ENCODE assay signal across 18 cellular contexts in the genomic region with DNA sequence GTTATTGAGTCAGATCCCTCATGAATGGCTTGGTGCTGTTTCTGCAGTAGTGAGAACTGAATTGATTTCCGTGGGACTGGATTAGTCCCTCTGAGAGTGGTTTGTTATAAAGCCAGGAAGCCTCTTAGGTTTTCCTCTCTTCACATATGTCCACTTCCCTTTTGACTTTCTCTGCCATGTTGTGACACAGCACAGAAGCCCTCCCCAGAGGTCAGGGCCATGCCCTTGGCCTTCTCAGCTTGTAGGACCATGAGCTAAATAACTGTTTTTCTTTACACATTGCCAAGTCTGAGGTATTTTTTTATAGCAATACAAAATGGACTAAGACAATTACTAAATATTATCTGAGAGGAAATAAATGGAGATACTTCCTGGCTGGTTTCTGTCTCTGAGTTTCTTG. TPM values are rescaled to one million over a fixed set of nuclear protein-coding genes. Genes with fewer than 3 reads are reported as not detected.
DNase-seq lines count a peak whose midpoint lies in the region; ATAC-seq and TF ChIP-seq lines count a peak whose summit lies in the region.
"Had no signal": no experiment of that assay in that cellular context is flagged by ENCODE, and none has a peak within 500 bp of the region (broad histone marks: within the 10 kb centered on the region; RNA-seq: fewer than 3 reads in every experiment).

No MANE protein-coding gene starts in this region.

- no peak overlapping the region for H3K4me3 ChIP-seq in NB4 (ENCODE audit: low read depth, low read length)
- H3K4me3 ChIP-seq: HAP-1, sigmoid colon, vagina had no signal

- TF ChIP-seq CTCF in NB4 (IDR thresholded peaks at IDR 0.05; ENCODE audit: low read depth, low read length), result no peak

- no peak overlapping the region for H3K4me3 Mint-ChIP-seq in activated naive CD4-positive, alpha-beta T cell treated with anti-CD3 and anti-CD28 coated beads, Interleukin-2, amount 50 U/mL, for 24 hours
- H3K4me3 Mint-ChIP-seq in dendritic cell treated with granulocyte-macrophage colony-stimulating factor and Interleukin-4, amounts not matched to agents 40 ng/mL and 50 ng/mL, for 4 days, result no peak overlapping the region
- H3K4me3 Mint-ChIP-seq in stimulated activated effector memory CD8-positive, alpha-beta T cell treated with anti-CD3 and anti-CD28 coated beads, Interleukin-12 subunit alpha, Interleukin-12 subunit beta, amount 100 ng/mL, for 72 hours, result no peak overlapping the region

- DNase-seq in activated naive CD4-positive, alpha-beta T cell treated with anti-CD3 and anti-CD28 coated beads, Interleukin-2, amount 50 U/mL, for 72 hours (ENCODE audit: low spot score in 2 of 2), result no peak
- peak; percentile 35 for DNase-seq in NB4 (ENCODE audit: low read depth)
- DNase-seq in stimulated activated effector memory CD8-positive, alpha-beta T cell treated with anti-CD3 and anti-CD28 coated beads, Interleukin-12 subunit alpha, Interleukin-12 subunit beta, amount 100 ng/mL, for 72 hours (ENCODE audit: low spot score in 2 of 2), result no peak
- DNase-seq in HT-29 (ENCODE audit: low spot score), result no peak
- DNase-seq: cerebellar nuclear complex; glutamatergic neuron; NCI-H1436; NCI-H82; sigmoid colon; stimulated activated CD4-positive, alpha-beta T cell treated with anti-CD3 and anti-CD28 coated beads, Interleukin-2, amount 100 ng/mL, for 24 hours; substantia nigra had no signal

- no peaks in the 10 kb centered on the region for H3K27me3 Mint-ChIP-seq in activated naive CD4-positive, alpha-beta T cell treated with anti-CD3 and anti-CD28 coated beads, Interleukin-2, amount 50 U/mL, for 24 hours
- no peaks in the 10 kb centered on the region for H3K27me3 Mint-ChIP-seq in dendritic cell treated with granulocyte-macrophage colony-stimulating factor and Interleukin-4, amounts not matched to agents 40 ng/mL and 50 ng/mL, for 4 days

- peaks cover 6% of the 10 kb centered on the region for H3K9me3 Mint-ChIP-seq in activated naive CD4-positive, alpha-beta T cell treated with anti-CD3 and anti-CD28 coated beads, Interleukin-2, amount 50 U/mL, for 24 hours
- H3K9me3 Mint-ChIP-seq in activated naive CD4-positive, alpha-beta T cell treated with anti-CD3 and anti-CD28 coated beads, Interleukin-2, amount 50 U/mL, for 72 hours, result peaks cover 13 to 14% of the 10 kb centered on the region in 2 donors
- H3K9me3 Mint-ChIP-seq in dendritic cell treated with granulocyte-macrophage colony-stimulating factor and Interleukin-4, amounts not matched to agents 40 ng/mL and 50 ng/mL, for 4 days, result no peaks in the 10 kb centered on the region
- H3K9me3 Mint-ChIP-seq in stimulated activated effector memory CD8-positive, alpha-beta T cell treated with anti-CD3 and anti-CD28 coated beads, Interleukin-12 subunit alpha, Interleukin-12 subunit beta, amount 100 ng/mL, for 72 hours, result peaks cover 3% of the 10 kb centered on the region

- ATAC-seq in activated naive CD4-positive, alpha-beta T cell treated with anti-CD3 and anti-CD28 coated beads, Interleukin-2, amount 50 U/mL, for 72 hours, result no peak
- no peak for ATAC-seq in stimulated activated effector memory CD8-positive, alpha-beta T cell treated with anti-CD3 and anti-CD28 coated beads, Interleukin-12 subunit alpha, Interleukin-12 subunit beta, amount 100 ng/mL, for 72 hours
- ATAC-seq in HG02759 (IDR thresholded peaks at IDR 0.05; ENCODE audit: unreplicated experiment) (no peak), GM18505 (IDR thresholded peaks at IDR 0.05; ENCODE audit: unreplicated experiment) (no peak)

- H3K4me1 Mint-ChIP-seq in activated naive CD4-positive, alpha-beta T cell treated with anti-CD3 and anti-CD28 coated beads, Interleukin-2, amount 50 U/mL, for 24 hours, result peaks cover 29% of the 10 kb centered on the region
- peaks cover 31% of the 10 kb centered on the region for H3K4me1 Mint-ChIP-seq in dendritic cell treated with granulocyte-macrophage colony-stimulating factor and Interleukin-4, amounts not matched to agents 40 ng/mL and 50 ng/mL, for 4 days (ENCODE audit: low read depth)
- H3K4me1 Mint-ChIP-seq in stimulated activated effector memory CD8-positive, alpha-beta T cell treated with anti-CD3 and anti-CD28 coated beads, Interleukin-12 subunit alpha, Interleukin-12 subunit beta, amount 100 ng/mL, for 72 hours, result peaks cover 26% of the 10 kb centered on the region

- intact Hi-C loops in dendritic cell treated with granulocyte-macrophage colony-stimulating factor and Interleukin-4, amounts not matched to agents 40 ng/mL and 50 ng/mL, for 4 days (cut with micrococcal nuclease), result no loop called here

- peak overlapping the region; percentile 41 for H3K27ac Mint-ChIP-seq in activated naive CD4-positive, alpha-beta T cell treated with anti-CD3 and anti-CD28 coated beads, Interleukin-2, amount 50 U/mL, for 24 hours
- no peak overlapping the region for H3K27ac Mint-ChIP-seq in activated naive CD4-positive, alpha-beta T cell treated with anti-CD3 and anti-CD28 coated beads, Interleukin-2, amount 50 U/mL, for 72 hours
- H3K27ac Mint-ChIP-seq in dendritic cell treated with granulocyte-macrophage colony-stimulating factor and Interleukin-4, amounts not matched to agents 40 ng/mL and 50 ng/mL, for 4 days, result peak overlapping the region; percentile 85
- H3K27ac Mint-ChIP-seq in stimulated activated effector memory CD8-positive, alpha-beta T cell treated with anti-CD3 and anti-CD28 coated beads, Interleukin-12 subunit alpha, Interleukin-12 subunit beta, amount 100 ng/mL, for 72 hours, result peak overlapping the region; percentile 32
- H3K27ac Mint-ChIP-seq: activated T-helper 2 cell treated with anti-CD3 and anti-CD28 coated beads, Interferon-gamma antibody, Interleukin-2, Interleukin-4, amounts not matched to agents 10 μg/mL and 5 μg/mL and 100 μg/mL, durations not matched to agents 14 hours and 24 hours and 36 hours had no signal

- H3K36me3 Mint-ChIP-seq in activated naive CD4-positive, alpha-beta T cell treated with anti-CD3 and anti-CD28 coated beads, Interleukin-2, amount 50 U/mL, for 24 hours, result peaks cover 11% of the 10 kb centered on the region
- peaks cover 18 to 27% of the 10 kb centered on the region in 2 donors for H3K36me3 Mint-ChIP-seq in activated naive CD4-positive, alpha-beta T cell treated with anti-CD3 and anti-CD28 coated beads, Interleukin-2, amount 50 U/mL, for 72 hours
- H3K36me3 Mint-ChIP-seq in dendritic cell treated with granulocyte-macrophage colony-stimulating factor and Interleukin-4, amounts not matched to agents 40 ng/mL and 50 ng/mL, for 4 days (ENCODE audit: low read depth), result no peaks in the 10 kb centered on the region
- peaks cover 3% of the 10 kb centered on the region for H3K36me3 Mint-ChIP-seq in stimulated activated effector memory CD8-positive, alpha-beta T cell treated with anti-CD3 and anti-CD28 coated beads, Interleukin-12 subunit alpha, Interleukin-12 subunit beta, amount 100 ng/mL, for 72 hours

- TF ChIP-seq POLR2A in NB4 (IDR thresholded peaks at IDR 0.05; ENCODE audit: extremely low read depth, insufficient read length) (no peak), GM18505 (IDR thresholded peaks at IDR 0.05; ENCODE audit: borderline replicate concordance, extremely low read depth, insufficient read depth, insufficient read length) (no peak)

RNA-seq across cellular contexts. Expression of gene HAPSTR1, which starts 10.3 kb away (rescaled TPM):
- total RNA-seq in activated naive CD4-positive, alpha-beta T cell treated with anti-CD3 and anti-CD28 coated beads, Interleukin-2, amount 50 U/mL, for 72 hours, result 10 to 100 TPM; 48.9 to 52.7 TPM
- total RNA-seq in HT-29 (2014; rRNA removed; shearing (Covaris generic)), result 30.3 and 31.4 TPM in 2 replicates

Comparison
In these comparisons a context has a peak if more than half of its experiments do, and no peak if none do; other contexts are left out.
1. H3K27ac Mint-ChIP-seq: peak in activated naive CD4-positive, alpha-beta T cell treated with anti-CD3 and anti-CD28 coated beads, Interleukin-2, amount 50 U/mL, for 24 hours (single experiment), dendritic cell treated with granulocyte-macrophage colony-stimulating factor and Interleukin-4, amounts not matched to agents 40 ng/mL and 50 ng/mL, for 4 days (single experiment) and stimulated activated effector memory CD8-positive, alpha-beta T cell treated with anti-CD3 and anti-CD28 coated beads, Interleukin-12 subunit alpha, Interleukin-12 subunit beta, amount 100 ng/mL, for 72 hours (single experiment); none in activated naive CD4-positive, alpha-beta T cell treated with anti-CD3 and anti-CD28 coated beads, Interleukin-2, amount 50 U/mL, for 72 hours (0 of 2).